ENCODE assay signal across 20 cellular contexts in the genomic region with DNA sequence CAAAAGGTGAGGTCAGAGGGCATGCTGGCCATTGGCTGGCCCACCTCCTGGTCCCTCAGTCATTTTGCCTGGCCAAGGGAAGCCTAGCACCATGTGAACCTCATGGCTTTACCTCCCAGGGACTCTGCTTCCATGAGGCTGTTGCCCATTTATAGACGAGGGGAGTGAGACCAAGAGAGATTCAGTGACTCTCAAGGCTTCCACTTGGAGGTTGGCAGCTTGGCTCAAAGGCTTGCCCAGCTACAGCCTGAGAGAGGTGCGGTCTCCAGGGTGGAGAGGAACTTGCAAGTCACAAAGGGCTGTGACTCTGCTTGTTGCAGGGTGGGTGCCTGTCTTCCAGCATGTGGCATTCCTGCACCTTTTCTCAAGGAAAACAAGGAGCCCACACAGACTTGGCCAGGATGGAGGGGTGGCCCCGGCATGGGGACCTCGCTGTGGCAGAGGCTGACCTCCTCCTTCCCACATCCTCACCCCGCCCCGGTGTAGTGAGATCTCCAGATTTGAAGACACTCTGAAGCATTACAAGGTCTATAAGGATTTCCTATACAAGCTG. TPM values are rescaled to one million over a fixed set of nuclear protein-coding genes. Genes with fewer than 3 reads are reported as not detected.
"Had no signal": no experiment of that assay in that cellular context is flagged by ENCODE, and none has a peak within 500 bp of the region (broad histone marks: within the 10 kb centered on the region; RNA-seq: fewer than 3 reads in every experiment).

No MANE protein-coding gene starts in this region.

- H3K36me3 Mint-ChIP-seq: activated naive CD8-positive, alpha-beta T cell treated with anti-CD3 and anti-CD28 coated beads, Interleukin-2, amount 10 ng/mL, durations not matched to agents 7 days and 5 days; immature natural killer cell had no signal

- H3K4me3 ChIP-seq: heart left ventricle, lung, neural progenitor cell, skin epidermis, transverse colon had no signal

- H3K9me3 Mint-ChIP-seq: activated CD4-positive, alpha-beta memory T cell treated with anti-CD3 and anti-CD28 coated beads, Interleukin-2, amount 10 ng/mL, durations not matched to agents 7 days and 5 days; activated naive CD8-positive, alpha-beta T cell treated with anti-CD3 and anti-CD28 coated beads, Interleukin-2, amount 10 ng/mL, durations not matched to agents 7 days and 5 days; dendritic cell treated with granulocyte-macrophage colony-stimulating factor and Interleukin-4, amounts not matched to agents 40 ng/mL and 50 ng/mL, for 4 days; effector memory CD8-positive, alpha-beta T cell; immature natural killer cell had no signal

- H3K9me3 ChIP-seq: heart left ventricle, transverse colon had no signal

- H3K27me3 ChIP-seq: neural progenitor cell had no signal

- H3K27ac Mint-ChIP-seq: activated CD4-positive, alpha-beta memory T cell treated with anti-CD3 and anti-CD28 coated beads, Interleukin-2, amount 10 ng/mL, durations not matched to agents 7 days and 5 days; activated CD4-positive, alpha-beta T cell treated with anti-CD3 and anti-CD28 coated beads for 36 hours; activated naive CD8-positive, alpha-beta T cell treated with anti-CD3 and anti-CD28 coated beads, Interleukin-2, amount 10 ng/mL, durations not matched to agents 7 days and 5 days; dendritic cell treated with granulocyte-macrophage colony-stimulating factor and Interleukin-4, amounts not matched to agents 40 ng/mL and 50 ng/mL, for 4 days; immature natural killer cell; neural progenitor cell had no signal

- DNase-seq: activated CD4-positive, alpha-beta memory T cell treated with anti-CD3 and anti-CD28 coated beads, Interleukin-2, amount 10 ng/mL, durations not matched to agents 7 days and 5 days; activated CD4-positive, alpha-beta T cell treated with anti-CD3 and anti-CD28 coated beads for 36 hours; activated naive CD8-positive, alpha-beta T cell treated with anti-CD3 and anti-CD28 coated beads, Interleukin-2, amount 10 ng/mL, durations not matched to agents 7 days and 5 days; cerebellar nuclear complex; effector memory CD8-positive, alpha-beta T cell; heart left ventricle; immature natural killer cell; midbrain; retina; stimulated activated CD4-positive, alpha-beta T cell treated with anti-CD3 and anti-CD28 coated beads, Interleukin-4, amount 100 ng/mL, for 24 hours; stimulated activated naive CD4-positive, alpha-beta T cell treated with Interleukin-2 at 50 U/mL for 16 hours; T-helper 2 cell; transverse colon had no signal

- H3K9ac ChIP-seq: neural progenitor cell had no signal

- H3K36me3 ChIP-seq: heart left ventricle, neural progenitor cell, transverse colon had no signal

- H3K4me1 Mint-ChIP-seq: activated CD4-positive, alpha-beta memory T cell treated with anti-CD3 and anti-CD28 coated beads, Interleukin-2, amount 10 ng/mL, durations not matched to agents 7 days and 5 days; activated CD4-positive, alpha-beta T cell treated with anti-CD3 and anti-CD28 coated beads for 36 hours; immature natural killer cell had no signal

- H3K4me1 ChIP-seq: transverse colon had no signal

- ATAC-seq: activated CD4-positive, alpha-beta T cell treated with anti-CD3 and anti-CD28 coated beads for 36 hours; effector memory CD8-positive, alpha-beta T cell; heart left ventricle had no signal

- H3K4me3 Mint-ChIP-seq: activated CD4-positive, alpha-beta memory T cell treated with anti-CD3 and anti-CD28 coated beads, Interleukin-2, amount 10 ng/mL, durations not matched to agents 7 days and 5 days; activated CD4-positive, alpha-beta T cell treated with anti-CD3 and anti-CD28 coated beads for 36 hours; activated naive CD8-positive, alpha-beta T cell treated with anti-CD3 and anti-CD28 coated beads, Interleukin-2, amount 10 ng/mL, durations not matched to agents 7 days and 5 days; dendritic cell treated with granulocyte-macrophage colony-stimulating factor and Interleukin-4, amounts not matched to agents 40 ng/mL and 50 ng/mL, for 4 days; effector memory CD8-positive, alpha-beta T cell; immature natural killer cell; neural progenitor cell had no signal

- H3K4me2 ChIP-seq: neural progenitor cell had no signal

- H3K27ac ChIP-seq: heart left ventricle, neural progenitor cell, skin epidermis, transverse colon had no signal

- H2AFZ ChIP-seq: neural progenitor cell had no signal

RNA-seq across cellular contexts. Expression of a gene that starts 24.5 kb away (rescaled TPM):
- total RNA-seq: activated CD4-positive, alpha-beta memory T cell treated with anti-CD3 and anti-CD28 coated beads, Interleukin-2, amount 10 ng/mL, durations not matched to agents 7 days and 5 days; activated CD4-positive, alpha-beta T cell treated with anti-CD3 and anti-CD28 coated beads for 36 hours; activated naive CD8-positive, alpha-beta T cell treated with anti-CD3 and anti-CD28 coated beads, Interleukin-2, amount 10 ng/mL, durations not matched to agents 7 days and 5 days; aorta; epithelial cell of proximal tubule; heart left ventricle; myocyte; transverse colon had no signal
- polyA plus RNA-seq: aorta, heart left ventricle, immature natural killer cell had no signal
